ENCODE assay signal across 17 cellular contexts in the genomic region with DNA sequence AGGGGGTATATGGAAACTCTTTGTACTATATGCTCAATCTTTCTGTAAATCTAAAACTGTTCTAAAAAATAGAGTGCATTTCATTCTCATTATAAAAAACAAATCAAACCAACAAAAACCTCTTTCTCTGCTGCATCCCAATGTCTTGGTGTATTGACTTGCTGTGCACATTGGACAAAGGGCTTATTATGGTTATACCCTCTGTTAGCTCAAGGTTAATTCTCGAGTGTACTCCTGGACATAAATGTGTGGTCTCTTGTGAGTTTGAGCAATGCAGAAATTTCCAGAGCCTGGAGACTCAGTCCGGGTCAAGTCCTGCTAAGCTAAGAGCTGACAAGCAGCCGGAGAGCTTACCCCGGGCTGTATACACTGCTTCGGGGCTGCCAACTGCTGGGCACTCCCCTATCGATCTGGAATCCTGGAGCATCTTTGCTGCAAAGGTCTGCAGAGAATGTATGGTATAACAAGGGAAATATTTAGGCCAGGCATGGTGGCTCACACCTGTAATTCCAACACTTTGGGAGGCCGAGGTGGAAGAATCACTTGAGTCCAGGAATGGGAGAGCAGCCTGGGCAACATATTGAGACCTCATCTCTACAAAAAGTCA.
DNase-seq lines count a peak whose midpoint lies in the region; ATAC-seq, FAIRE-seq and TF ChIP-seq lines count a peak whose summit lies in the region.
"Had no signal": no experiment of that assay in that cellular context is flagged by ENCODE, and none has a peak within 500 bp of the region (broad histone marks: within the 10 kb centered on the region; RNA-seq: fewer than 3 reads in every experiment).

No MANE protein-coding gene starts in this region.

- WGBS in upper lobe of left lung, 2 donors = 78 to 83% methylated on average over 6 to 7 of the region's 7 CpGs

- no peaks in the 10 kb centered on the region for H3K4me1 Mint-ChIP-seq in osteocyte (ENCODE audit: unreplicated experiment)
- H3K4me1 Mint-ChIP-seq in effector memory CD8-positive, alpha-beta T cell (ENCODE audit: low read depth in 2 of 2) = no peaks in the 10 kb centered on the region
- H3K4me1 Mint-ChIP-seq: CD4-positive, alpha-beta memory T cell had no signal

- no peaks in the 10 kb centered on the region for H3K4me1 ChIP-seq in upper lobe of left lung
- H3K4me1 ChIP-seq: A549, HAP-1 had no signal

- no peak for ATAC-seq in effector memory CD8-positive, alpha-beta T cell (replicated peaks)
- ATAC-seq in upper lobe of left lung (ENCODE audit: low FRiP score in 2 of 2) = no peak
- ATAC-seq: A549 had no signal

- H3K9me3 Mint-ChIP-seq in osteocyte (ENCODE audit: unreplicated experiment) = peaks cover 11% of the 10 kb centered on the region
- H3K9me3 Mint-ChIP-seq in effector memory CD8-positive, alpha-beta T cell = peaks cover 0 to 6% of the 10 kb centered on the region in 2 donors

- FAIRE-seq in GM19239 (lab: Jason Lieb, UNC) = no peak
- FAIRE-seq: A549, GM12892, H1 had no signal

- H3K9me3 ChIP-seq in upper lobe of left lung = peaks cover 0 to 11% (median 8%) of the 10 kb centered on the region in 4 donors
- H3K9me3 ChIP-seq: BE2C, HAP-1 had no signal

- DNase-seq in COLO829 (ENCODE audit: low spot score) (peak; percentile 51), D341Med (ENCODE audit: low spot score) (peak; percentile 4), globus pallidus (ENCODE audit: low spot score) (peak; percentile 33), osteocyte (ENCODE audit: extremely low spot score, unreplicated experiment) (peak; percentile 63), GM19239 (ENCODE audit: insufficient read length, low spot score) (no peak), upper lobe of left lung (no peak)
- no peak for DNase-seq in effector memory CD8-positive, alpha-beta T cell
- DNase-seq: BE2C; CD4-positive, alpha-beta memory T cell; COR-L47; DND-41; GDM1 had no signal

- no peaks in the 10 kb centered on the region for H3K36me3 ChIP-seq in upper lobe of left lung
- H3K36me3 ChIP-seq: BE2C, HAP-1 had no signal

- TF ChIP-seq EP300 in upper lobe of left lung (IDR thresholded peaks at IDR 0.05) = no peak

- no peak overlapping the region for H3K4me3 Mint-ChIP-seq in osteocyte (ENCODE audit: unreplicated experiment)
- no peak overlapping the region for H3K4me3 Mint-ChIP-seq in effector memory CD8-positive, alpha-beta T cell
- H3K4me3 Mint-ChIP-seq: CD4-positive, alpha-beta memory T cell had no signal

- H3K36me3 Mint-ChIP-seq in osteocyte (ENCODE audit: unreplicated experiment) = no peaks in the 10 kb centered on the region
- H3K36me3 Mint-ChIP-seq in effector memory CD8-positive, alpha-beta T cell (ENCODE audit: insufficient read depth) = no peaks in the 10 kb centered on the region

- TF ChIP-seq POLR2A in upper lobe of left lung (IDR thresholded peaks at IDR 0.05) = no peak

- H3K27ac Mint-ChIP-seq in osteocyte (ENCODE audit: unreplicated experiment) = no peak overlapping the region
- H3K27ac Mint-ChIP-seq in effector memory CD8-positive, alpha-beta T cell = no peak overlapping the region

- TF ChIP-seq CTCF in osteocyte (IDR thresholded peaks at IDR 0.05) (no peak), upper lobe of left lung (IDR thresholded peaks at IDR 0.05) (no peak)

- H3K27me3 Mint-ChIP-seq in osteocyte (ENCODE audit: unreplicated experiment) = peaks cover 6% of the 10 kb centered on the region
- peaks cover 15 to 63% of the 10 kb centered on the region in 2 donors for H3K27me3 Mint-ChIP-seq in effector memory CD8-positive, alpha-beta T cell

- H3K27ac ChIP-seq in upper lobe of left lung = no peak overlapping the region
- H3K27ac ChIP-seq: A549, C4-2B had no signal

- H3K4me3 ChIP-seq in upper lobe of left lung = no peak overlapping the region
- H3K4me3 ChIP-seq: A549, HAP-1 had no signal

- no peaks in the 10 kb centered on the region for H3K27me3 ChIP-seq in upper lobe of left lung

Comparison
In these comparisons a context has a peak if more than half of its experiments do, and no peak if none do; other contexts are left out.
1. DNase-seq: peak in COLO829 (single experiment), D341Med (single experiment), globus pallidus (single experiment) and osteocyte (single experiment); none in GM19239 (single experiment), effector memory CD8-positive, alpha-beta T cell (0 of 3) and upper lobe of left lung (0 of 2).